In the genomic region with DNA sequence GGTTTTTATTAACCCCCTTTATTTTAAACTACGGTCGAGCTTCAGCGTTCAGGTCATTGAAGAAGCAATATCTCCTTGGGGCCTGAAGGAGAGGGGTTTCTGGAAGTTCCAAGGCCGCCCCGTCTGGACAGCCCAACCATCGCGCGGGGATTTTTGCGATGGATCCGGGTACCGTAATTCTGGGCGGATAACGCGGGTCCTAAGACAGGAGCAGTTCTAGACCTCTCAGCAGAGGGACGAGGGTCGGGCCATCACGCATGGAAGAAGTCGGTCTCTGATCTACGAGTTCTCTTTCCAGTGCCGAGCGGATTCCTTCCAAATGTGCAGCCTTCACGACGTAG, we compare ENCODE assay signal across 8 cellular contexts. TPM values are rescaled to one million over a fixed set of nuclear protein-coding genes. Genes with fewer than 3 reads are reported as not detected.
DNase-seq lines count a peak whose midpoint lies in the region; ATAC-seq and TF ChIP-seq lines count a peak whose summit lies in the region.

No MANE protein-coding gene starts in this region.

- H3K27ac ChIP-seq in BLaER1, result peak overlapping the region; percentile 74
- peak overlapping the region; percentile 96 to 97 for H3K27ac ChIP-seq in coronary artery
- peak overlapping the region; percentile 87 for H3K27ac ChIP-seq in neural cell (ENCODE audit: low read length)

- H3K4me3 ChIP-seq in BLaER1 (peak overlapping the region; percentile 86), coronary artery (peak overlapping the region; percentile 88), neural cell (ENCODE audit: low read length) (peak overlapping the region; percentile 100)

- H2AFZ ChIP-seq in neural cell (ENCODE audit: low read depth, low read length), result peak overlapping the region; percentile 45

- H3F3A ChIP-seq in neural cell (ENCODE audit: insufficient read depth, low read length, poor library complexity, severe bottlenecking), result peaks cover 8% of the 10 kb centered on the region

- no peaks in the 10 kb centered on the region for H3K79me2 ChIP-seq in neural cell (replicated peaks; ENCODE audit: insufficient read depth, low read length)

- H3K4me2 ChIP-seq in BLaER1 (peak overlapping the region; percentile 95), neural cell (ENCODE audit: low read length) (peak overlapping the region; percentile 28)

- TF ChIP-seq EP300 in neural cell (conservative IDR thresholded peaks at IDR 0.05; ENCODE audit: poor library complexity, severe bottlenecking), result no peak

- peaks cover 29% of the 10 kb centered on the region for H3K4me1 ChIP-seq in BLaER1

- DNase-seq in coronary artery (ENCODE audit: low spot score) (no peak), NCI-H526 (lab: John Stamatoyannopoulos, UW) (no peak), COLO668 (lab: John Stamatoyannopoulos, UW; ENCODE audit: unreplicated experiment) (no peak), 8988T (no peak)
- no peak for DNase-seq in activated CD4-positive, alpha-beta T cell treated with anti-CD3 and anti-CD28 coated beads for 1 hour

- H3K9ac ChIP-seq in BLaER1 (peak overlapping the region; percentile 86), neural cell (ENCODE audit: low read length) (peak overlapping the region; percentile 77)

- H4K20me1 ChIP-seq in BLaER1, result peaks cover 20% of the 10 kb centered on the region
- H4K20me1 ChIP-seq in neural cell (ENCODE audit: insufficient read depth), result peaks cover 3% of the 10 kb centered on the region

- no peak for TF ChIP-seq RAD21 in neural cell (conservative IDR thresholded peaks at IDR 0.05)

- no peaks in the 10 kb centered on the region for H3K9me3 ChIP-seq in BLaER1
- H3K9me3 ChIP-seq in neural cell (ENCODE audit: low read length), result no peaks in the 10 kb centered on the region

- H3K36me3 ChIP-seq in BLaER1 (no peaks in the 10 kb centered on the region), neural cell (ENCODE audit: insufficient read depth, low read length) (no peaks in the 10 kb centered on the region)

- H3K27me3 ChIP-seq in BLaER1 (no peaks in the 10 kb centered on the region), neural cell (ENCODE audit: insufficient read depth, low read depth, low read length) (no peaks in the 10 kb centered on the region)

- ATAC-seq in HG03342 (IDR thresholded peaks at IDR 0.05; ENCODE audit: unreplicated experiment), result peak; percentile 0

- H3K9me2 ChIP-seq in neural cell (ENCODE audit: insufficient read depth, low read length), result no peaks in the 10 kb centered on the region

- TF ChIP-seq CTCF in coronary artery (IDR thresholded peaks at IDR 0.05) (no peak), neural cell (IDR thresholded peaks at IDR 0.05; ENCODE audit: poor library complexity, severe bottlenecking) (no peak)

TF ChIP-seq in neural cell, 6 proteins besides CTCF, POLR2A, EP300 and RAD21:
- TF ChIP-seq, protein P1, sequence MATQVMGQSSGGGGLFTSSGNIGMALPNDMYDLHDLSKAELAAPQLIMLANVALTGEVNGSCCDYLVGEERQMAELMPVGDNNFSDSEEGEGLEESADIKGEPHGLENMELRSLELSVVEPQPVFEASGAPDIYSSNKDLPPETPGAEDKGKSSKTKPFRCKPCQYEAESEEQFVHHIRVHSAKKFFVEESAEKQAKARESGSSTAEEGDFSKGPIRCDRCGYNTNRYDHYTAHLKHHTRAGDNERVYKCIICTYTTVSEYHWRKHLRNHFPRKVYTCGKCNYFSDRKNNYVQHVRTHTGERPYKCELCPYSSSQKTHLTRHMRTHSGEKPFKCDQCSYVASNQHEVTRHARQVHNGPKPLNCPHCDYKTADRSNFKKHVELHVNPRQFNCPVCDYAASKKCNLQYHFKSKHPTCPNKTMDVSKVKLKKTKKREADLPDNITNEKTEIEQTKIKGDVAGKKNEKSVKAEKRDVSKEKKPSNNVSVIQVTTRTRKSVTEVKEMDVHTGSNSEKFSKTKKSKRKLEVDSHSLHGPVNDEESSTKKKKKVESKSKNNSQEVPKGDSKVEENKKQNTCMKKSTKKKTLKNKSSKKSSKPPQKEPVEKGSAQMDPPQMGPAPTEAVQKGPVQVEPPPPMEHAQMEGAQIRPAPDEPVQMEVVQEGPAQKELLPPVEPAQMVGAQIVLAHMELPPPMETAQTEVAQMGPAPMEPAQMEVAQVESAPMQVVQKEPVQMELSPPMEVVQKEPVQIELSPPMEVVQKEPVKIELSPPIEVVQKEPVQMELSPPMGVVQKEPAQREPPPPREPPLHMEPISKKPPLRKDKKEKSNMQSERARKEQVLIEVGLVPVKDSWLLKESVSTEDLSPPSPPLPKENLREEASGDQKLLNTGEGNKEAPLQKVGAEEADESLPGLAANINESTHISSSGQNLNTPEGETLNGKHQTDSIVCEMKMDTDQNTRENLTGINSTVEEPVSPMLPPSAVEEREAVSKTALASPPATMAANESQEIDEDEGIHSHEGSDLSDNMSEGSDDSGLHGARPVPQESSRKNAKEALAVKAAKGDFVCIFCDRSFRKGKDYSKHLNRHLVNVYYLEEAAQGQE (IDR thresholded peaks at IDR 0.05; ENCODE audit: borderline replicate concordance), result no peak
- no peak for TF ChIP-seq SMC3 (conservative IDR thresholded peaks at IDR 0.05; ENCODE audit: poor library complexity)
- peak; percentile 6 for TF ChIP-seq MXI1 (conservative IDR thresholded peaks at IDR 0.05; ENCODE audit: poor library complexity, severe bottlenecking)

RNA-seq across cellular contexts. Expression of a gene that starts 3.6 kb away (rescaled TPM):
- polyA plus RNA-seq in neural cell, result 12.1 and 13.7 TPM in 2 replicates
- 12.0 and 14.6 TPM in 2 replicates for polyA minus RNA-seq in neural cell

RNA-seq across cellular contexts. Expression of a gene that starts 10.2 kb away (rescaled TPM):
- 23.3 and 31.7 TPM in 2 replicates for polyA plus RNA-seq in neural cell
- polyA minus RNA-seq in neural cell, result 46.0 and 56.4 TPM in 2 replicates

RNA-seq across cellular contexts. Expression of a gene that starts 23.7 kb away (rescaled TPM):
- 91.6 and 98.3 TPM in 2 replicates for polyA plus RNA-seq in neural cell
- polyA minus RNA-seq in neural cell, result 80.3 and 88.3 TPM in 2 replicates

RNA-seq across cellular contexts. Expression of a gene that starts 24.0 kb away (rescaled TPM):
- polyA plus RNA-seq in neural cell, result 0.84 and 4.8 TPM in 2 replicates
- polyA minus RNA-seq in neural cell, result 0.97 and 2.9 TPM in 2 replicates

RNA-seq across cellular contexts. Expression of a gene that starts 34.2 kb away (rescaled TPM):
- 1.9 and 2.0 TPM in 2 replicates for polyA plus RNA-seq in neural cell
- 16.8 and 20.2 TPM in 2 replicates for polyA minus RNA-seq in neural cell
